8 cellular contexts compared by ENCODE assay signal in genomic region chr20:63857751-63858392, GRCh38. TPM values are rescaled to one million over a fixed set of nuclear protein-coding genes. Genes with fewer than 3 reads are reported as not detected.
DNase-seq lines count a peak whose midpoint lies in the region; TF ChIP-seq lines count a peak whose summit lies in the region.
"Had no signal": no experiment of that assay in that cellular context is flagged by ENCODE, and none has a peak within 500 bp of the region (broad histone marks: within the 10 kb centered on the region; RNA-seq: fewer than 3 reads in every experiment).

No MANE protein-coding gene starts in this region.

- no peak for TF ChIP-seq POLR2A in adrenal gland (IDR thresholded peaks at IDR 0.05)

- H3K4me1 ChIP-seq in CD8-positive, alpha-beta memory T cell (ENCODE audit: insufficient read depth, low read length), result peaks cover 26% of the 10 kb centered on the region
- H3K4me1 ChIP-seq in adrenal gland (replicated peaks in 1 of 2) (peaks cover 50 to 51% of the 10 kb centered on the region in 2 donors), mesodermal cell (ENCODE audit: control insufficient read depth, insufficient read depth, low read length, poor library complexity, severe bottlenecking) (peaks cover 42% of the 10 kb centered on the region)

- CTCF ChIA-PET in CD8-positive, alpha-beta memory T cell (lab: Charles Lee), result no interaction called here
- CTCF ChIA-PET in GM10248 (lab: Yijun Ruan, JAX), result no interaction called here

- H3K27ac ChIP-seq in CD8-positive, alpha-beta memory T cell (ENCODE audit: low read depth, low read length), result peak overlapping the region; percentile 24
- H3K27ac ChIP-seq in adrenal gland, result peak overlapping the region in 3 of 5 donors; percentile 36 to 82 (median 57)
- H3K27ac ChIP-seq in mesodermal cell (ENCODE audit: low read depth, low read length, severe bottlenecking), result peak overlapping the region; percentile 85
- H3K27ac ChIP-seq: tibial artery had no signal

- peaks cover 20 to 29% (median 22%) of the 10 kb centered on the region in 3 donors for H3K4me1 Mint-ChIP-seq in CD8-positive, alpha-beta memory T cell

- no peaks in the 10 kb centered on the region for H3K27me3 ChIP-seq in CD8-positive, alpha-beta memory T cell (ENCODE audit: insufficient read depth, low read length, poor library complexity, severe bottlenecking)
- H3K27me3 ChIP-seq in adrenal gland, result no peaks in the 10 kb centered on the region

- H3K4me3 Mint-ChIP-seq in CD8-positive, alpha-beta memory T cell, result peak overlapping the region in 3 of 7 donors; percentile 15 to 65 (median 20)

- TF ChIP-seq CTCF in adrenal gland (IDR thresholded peaks at IDR 0.05) (no peak), GM10248 (IDR thresholded peaks at IDR 0.05; ENCODE audit: control extremely low read depth, extremely low read depth, low read depth, missing control alignments) (no peak)

- H3K9me3 Mint-ChIP-seq in CD8-positive, alpha-beta memory T cell, result no peaks in the 10 kb centered on the region

- H3K36me3 Mint-ChIP-seq in CD8-positive, alpha-beta memory T cell, result peaks cover 0 to 8% (median 0%) of the 10 kb centered on the region in 3 donors

- no peaks in the 10 kb centered on the region for H3K36me3 ChIP-seq in CD8-positive, alpha-beta memory T cell (ENCODE audit: insufficient read depth, low read length)
- peaks cover 0 to 16% of the 10 kb centered on the region in 2 donors for H3K36me3 ChIP-seq in adrenal gland (replicated peaks in 1 of 2)
- H3K36me3 ChIP-seq in mesodermal cell (ENCODE audit: control insufficient read depth, insufficient read depth, low read length), result peaks cover 12% of the 10 kb centered on the region
- H3K36me3 ChIP-seq: prostate gland had no signal

- no peaks in the 10 kb centered on the region for H3K27me3 Mint-ChIP-seq in CD8-positive, alpha-beta memory T cell

- peak overlapping the region; percentile 19 for H3K4me3 ChIP-seq in CD8-positive, alpha-beta memory T cell (ENCODE audit: low read length)
- H3K4me3 ChIP-seq in adrenal gland, result no peak overlapping the region
- H3K4me3 ChIP-seq in mesodermal cell (ENCODE audit: extremely low read depth, insufficient read depth, low read length, poor library complexity, severe bottlenecking), result no peak overlapping the region
- H3K4me3 ChIP-seq: prostate gland, tibial artery had no signal

- POLR2A ChIA-PET in CD8-positive, alpha-beta memory T cell (lab: Charles Lee), result no interaction called here
- POLR2A ChIA-PET in GM10248 (lab: Yijun Ruan, JAX), result no interaction called here

- 2 to 15% (median 7%) methylated on average over 8 to 14 of the region's 14 CpGs for WGBS in adrenal gland, 4 donors
- WGBS in mesodermal cell (ENCODE audit: insufficient coverage in 2 of 2), 2 experiments, result 75 to 83% methylated on average over 9 to 10 of the region's 14 CpGs

- peak overlapping the region in 1 of 8 donors; percentile 64 for H3K27ac Mint-ChIP-seq in CD8-positive, alpha-beta memory T cell

- intact Hi-C loops in adrenal gland (cut with DNase I), result loop anchor here in 1 of 2 donors (10.0 kb wide), 1 partner anchor 153 kb away; the partner anchor contains the start of genes ARFRP1 and ZGPAT

- no peaks in the 10 kb centered on the region for H3K9me3 ChIP-seq in CD8-positive, alpha-beta memory T cell (ENCODE audit: low read length)
- no peaks in the 10 kb centered on the region for H3K9me3 ChIP-seq in adrenal gland (replicated peaks in 1 of 3)
- H3K9me3 ChIP-seq in mesodermal cell (ENCODE audit: control insufficient read depth, low read length), result no peaks in the 10 kb centered on the region
- H3K9me3 ChIP-seq: prostate gland, tibial artery had no signal

- DNase-seq in CD8-positive, alpha-beta memory T cell, result no peak
- DNase-seq in adrenal gland, result peak in 6 of 7 donors; percentile 31 to 78 (median 58)
- no peak for DNase-seq in GM10248 (ENCODE audit: extremely low spot score)
- no peak for DNase-seq in stimulated activated CD4-positive, alpha-beta T cell treated with anti-CD3 and anti-CD28 coated beads, Interleukin-12 subunit alpha, Interleukin-12 subunit beta, amount 100 ng/mL, for 4 hours
- DNase-seq in hippocampal formation (lab: John Stamatoyannopoulos, UW), result no peak
- DNase-seq: tibial artery had no signal

RNA-seq across cellular contexts. Expression of gene ABHD16B, which starts 3.4 kb away (rescaled TPM):
- not detected for total RNA-seq in CD8-positive, alpha-beta memory T cell
- not detected for polyA plus RNA-seq in CD8-positive, alpha-beta memory T cell
- not detected for total RNA-seq in adrenal gland
- polyA plus RNA-seq in adrenal gland, result 1 to 10 TPM in 1 of 3 donors, under 1 TPM in 1, not detected in 1; 0.54 to 1.2 TPM
- not detected for polyA plus RNA-seq in mesodermal cell (2013, experiment 1 of 2)
- not detected for polyA plus RNA-seq in mesodermal cell (2013, experiment 2 of 2)

RNA-seq across cellular contexts. Expression of gene TPD52L2, which starts 7.2 kb away (rescaled TPM):
- total RNA-seq in CD8-positive, alpha-beta memory T cell, result 10 to 100 TPM; 60.0 to 64.4 TPM
- 72.1 TPM for polyA plus RNA-seq in CD8-positive, alpha-beta memory T cell
- 100 to 1,000 TPM in 6 of 8 donors, 10 to 100 TPM in 2; 88.1 to 125 (median 113) TPM for total RNA-seq in adrenal gland
- 100 to 1,000 TPM in 2 of 3 donors, 10 to 100 TPM in 1; 92.2 to 114 (median 110) TPM for polyA plus RNA-seq in adrenal gland
- 103 TPM for polyA plus RNA-seq in mesodermal cell (2013, experiment 1 of 2)
- polyA plus RNA-seq in mesodermal cell (2013, experiment 2 of 2), result 100 TPM

RNA-seq across cellular contexts. Expression of gene ZBTB46, which starts 26.8 kb away (rescaled TPM):
- total RNA-seq in CD8-positive, alpha-beta memory T cell, result under 1 TPM; 0.31 to 0.39 TPM
- polyA plus RNA-seq in CD8-positive, alpha-beta memory T cell, result 0.08 TPM
- 10 to 100 TPM in 5 of 8 donors, 1 to 10 TPM in 3; 7.7 to 22.4 (median 13.8) TPM for total RNA-seq in adrenal gland
- 10 to 100 TPM in 1 of 3 donors, 1 to 10 TPM in 1, under 1 TPM in 1; 0.77 to 11.3 (median 5.4) TPM for polyA plus RNA-seq in adrenal gland
- 18.5 TPM for polyA plus RNA-seq in mesodermal cell (2013, experiment 1 of 2)
- 15.9 TPM for polyA plus RNA-seq in mesodermal cell (2013, experiment 2 of 2)

RNA-seq across cellular contexts. Expression of gene DNAJC5, which starts 37.1 kb away (rescaled TPM):
- total RNA-seq in CD8-positive, alpha-beta memory T cell, result 10 to 100 TPM; 38.9 to 40.9 TPM
- polyA plus RNA-seq in CD8-positive, alpha-beta memory T cell, result 8.3 TPM
- total RNA-seq in adrenal gland, result 10 to 100 TPM; 53.8 to 78.0 (median 64.8) TPM
- polyA plus RNA-seq in adrenal gland, result 10 to 100 TPM; 26.5 to 31.7 (median 29.7) TPM
- 20.9 TPM for polyA plus RNA-seq in mesodermal cell (2013, experiment 1 of 2)
- 19.1 TPM for polyA plus RNA-seq in mesodermal cell (2013, experiment 2 of 2)

Comparison
In these comparisons a context has a peak if more than half of its experiments do, and no peak if none do; other contexts are left out.
1. DNase-seq: peak in adrenal gland (6 of 7); none in CD8-positive, alpha-beta memory T cell (0 of 5), GM10248 (single experiment), stimulated activated CD4-positive, alpha-beta T cell treated with anti-CD3 and anti-CD28 coated beads, Interleukin-12 subunit alpha, Interleukin-12 subunit beta, amount 100 ng/mL, for 4 hours (single experiment) and hippocampal formation (0 of 2).
2. H3K27ac ChIP-seq: peak in every context shown above with its lines; median percentile 85 in mesodermal cell; 57 in adrenal gland; 24 in CD8-positive, alpha-beta memory T cell.
3. RNA of gene ZBTB46, which starts 26.8 kb away (total RNA-seq): 7.7 to 22.4 TPM in adrenal gland; 0.31 to 0.39 TPM in CD8-positive, alpha-beta memory T cell; every median in the first group is over 4 times any median in the second.